Comparison of ENCODE assay signal across 8 cellular contexts in genomic region chr19:11797491-11797890, GRCh38. TPM values are rescaled to one million over a fixed set of nuclear protein-coding genes. Genes with fewer than 3 reads are reported as not detected.
A peak's percentile ranks its signal among the peaks of the same experiment; 100 is the strongest.
DNase-seq lines count a peak whose midpoint lies in the region; ATAC-seq and TF ChIP-seq lines count a peak whose summit lies in the region.

No MANE protein-coding gene starts in this region.

- no peaks in the 10 kb centered on the region for H3K36me3 Mint-ChIP-seq in CD14-positive monocyte
- H3K36me3 Mint-ChIP-seq in T-cell, result no peaks in the 10 kb centered on the region
- peaks cover 3% of the 10 kb centered on the region for H3K36me3 Mint-ChIP-seq in type B pancreatic cell

- H3K4me1 Mint-ChIP-seq in CD14-positive monocyte (peaks cover 22% of the 10 kb centered on the region), T-cell (peaks cover 18 to 21% (median 19%) of the 10 kb centered on the region in 3 donors), type B pancreatic cell (ENCODE audit: unreplicated experiment) (peaks cover 15% of the 10 kb centered on the region)

- ATAC-seq in T-cell (replicated peaks in 1 of 4) (peak; percentile 59 to 69 (median 61)), heart right ventricle (peak; percentile 90 to 97 (median 94))

- no peaks in the 10 kb centered on the region for H3K27me3 ChIP-seq in heart right ventricle

- H3K4me3 ChIP-seq in heart right ventricle, result peak overlapping the region in 8 of 10 donors; percentile 72 to 85 (median 79)

- peak overlapping the region; percentile 92 to 96 for H3K4me3 Mint-ChIP-seq in CD14-positive monocyte
- peak overlapping the region; percentile 87 to 92 (median 89) for H3K4me3 Mint-ChIP-seq in T-cell
- peak overlapping the region; percentile 94 for H3K4me3 Mint-ChIP-seq in type B pancreatic cell

- WGBS in heart right ventricle, 2 donors, result 3 to 5% methylated on average over 8 of the region's 8 CpGs

- POLR2A ChIA-PET in T-cell (lab: Charles Lee), result no interaction called here

- H3K36me3 ChIP-seq in heart right ventricle, result no peaks in the 10 kb centered on the region

- H3K4me1 ChIP-seq in heart right ventricle, result peaks cover 5 to 24% (median 14%) of the 10 kb centered on the region in 9 donors

- H3K27me3 Mint-ChIP-seq in CD14-positive monocyte (ENCODE audit: low read depth in 3 of 3), result peaks cover 2 to 10% (median 4%) of the 10 kb centered on the region in 3 donors
- H3K27me3 Mint-ChIP-seq in T-cell, result no peaks in the 10 kb centered on the region
- peaks cover 23% of the 10 kb centered on the region for H3K27me3 Mint-ChIP-seq in type B pancreatic cell

- peaks cover 7 to 21% (median 12%) of the 10 kb centered on the region in 7 donors for H3K9me3 Mint-ChIP-seq in CD14-positive monocyte
- peaks cover 0 to 6% (median 2%) of the 10 kb centered on the region in 3 donors for H3K9me3 Mint-ChIP-seq in T-cell
- peaks cover 3% of the 10 kb centered on the region for H3K9me3 Mint-ChIP-seq in type B pancreatic cell

- CTCF ChIA-PET in T-cell (lab: Charles Lee), result interaction anchor here (0.5 to 2.1 kb wide), 14 partner anchors 14 to 420 kb away, joined by 3 to 22 read pairs (median 4); partner anchors contain the start of genes ECSIT (in 1 of the 2), ZNF20 (in 1 of the 2), ZNF440 (in 1 of the 2) and ZNF69 (in 1 of the 2)

- intact Hi-C loops in CD14-positive monocyte (cut with micrococcal nuclease), result loop anchor here (5.0 to 10.0 kb wide), 5 partner anchors 60 to 347 kb away; partner anchors contain the start of genes ZNF20 (in 2 of the 2) and ZNF823 (in 1 of the 2)
- intact Hi-C loops in heart right ventricle (cut with DNase I), result loop anchor here in 9 of 10 donors (2.0 to 10.0 kb wide), 10 partner anchors 15 to 345 kb away; partner anchors contain the start of genes ZNF20 (in 4 of the 9), ZNF69 (in 1 of the 9) and ZNF763 (in 1 of the 9)
- intact Hi-C loops in posterior cingulate gyrus (cut with DNase I), result loop anchor here (2.0 to 5.0 kb wide), 5 partner anchors 15 to 345 kb away; partner anchors contain the start of genes ZNF20 and ZNF69

- TF ChIP-seq CTCF in CD14-positive monocyte (IDR thresholded peaks at IDR 0.05) (peak; percentile 78), heart right ventricle (IDR thresholded peaks at IDR 0.05) (peak; percentile 82 to 94 (median 91)), type B pancreatic cell (conservative IDR thresholded peaks at IDR 0.05) (peak; percentile 92)

- DNase-seq in CD14-positive monocyte (ENCODE audit: low spot score), result peak; percentile 71
- peak; percentile 37 for DNase-seq in H4 (ENCODE audit: low spot score)
- peak; percentile 83 to 98 (median 93) for DNase-seq in NCI-H1417 (lab: John Stamatoyannopoulos, UW)
- peak; percentile 40 to 79 (median 70) for DNase-seq in T-cell
- peak; percentile 80 for DNase-seq in amniotic epithelial cell (ENCODE audit: low read depth)
- DNase-seq in heart right ventricle, result peak; percentile 83 to 91
- peak; percentile 42 to 96 (median 76) for DNase-seq in posterior cingulate gyrus
- peak; percentile 78 for DNase-seq in type B pancreatic cell (ENCODE audit: extremely low spot score, unreplicated experiment)

- H3K27ac Mint-ChIP-seq in CD14-positive monocyte (peak overlapping the region in 2 of 7 donors; percentile 11 to 16), T-cell (peak overlapping the region; percentile 32 to 90), type B pancreatic cell (peak overlapping the region; percentile 90)

- peak overlapping the region in 4 of 10 donors; percentile 77 to 90 (median 82) for H3K27ac ChIP-seq in heart right ventricle

- H3K9me3 ChIP-seq in heart right ventricle, result peaks cover 0 to 3% (median 0%) of the 10 kb centered on the region in 11 donors

RNA-seq across cellular contexts. Expression of gene ZNF491, which starts 0.8 kb away (rescaled TPM):
- polyA plus RNA-seq in CD14-positive monocyte, result under 1 TPM in 1 of 2 donors, not detected in 1; 0.27 TPM
- total RNA-seq in H4 (2014; rRNA removed; shearing (Covaris generic)), result not detected in 2 replicates
- 1 to 10 TPM in 4 of 5 donors, under 1 TPM in 1; 0.77 to 3.5 (median 2.3) TPM for total RNA-seq in T-cell
- total RNA-seq in heart right ventricle, result 1 to 10 TPM; 1.4 to 5.1 (median 2.6) TPM
- 1 to 10 TPM in 1 of 2 donors, under 1 TPM in 1; 0.67 to 4.0 TPM for polyA plus RNA-seq in heart right ventricle
- total RNA-seq in type B pancreatic cell (ENCODE audit: low replicate concordance), result 3.7 and 8.8 TPM in 2 replicates

RNA-seq across cellular contexts. Expression of gene ZNF440, which starts 16.6 kb away (rescaled TPM):
- 1 to 10 TPM; 2.4 to 3.4 TPM for polyA plus RNA-seq in CD14-positive monocyte
- 5.5 and 6.2 TPM in 2 replicates for total RNA-seq in H4 (2014; rRNA removed; shearing (Covaris generic))
- total RNA-seq in T-cell, result 10 to 100 TPM in 4 of 5 donors, 1 to 10 TPM in 1; 6.3 to 19.8 (median 17.7) TPM
- total RNA-seq in heart right ventricle, result 1 to 10 TPM; 2.9 to 5.5 (median 4.3) TPM
- 1 to 10 TPM; 1.6 to 9.5 TPM for polyA plus RNA-seq in heart right ventricle
- total RNA-seq in type B pancreatic cell (ENCODE audit: low replicate concordance), result 20.7 and 25.5 TPM in 2 replicates

RNA-seq across cellular contexts. Expression of gene ZNF441, which starts 30.7 kb away (rescaled TPM):
- polyA plus RNA-seq in CD14-positive monocyte (1 to 10 TPM in 1 of 2 donors, under 1 TPM in 1; 0.48 to 1.0 TPM), heart right ventricle (1 to 10 TPM; 1.7 to 5.6 TPM)
- 1.5 and 3.3 TPM in 2 replicates for total RNA-seq in H4 (2014; rRNA removed; shearing (Covaris generic))
- total RNA-seq in T-cell (10 to 100 TPM in 3 of 5 donors, 1 to 10 TPM in 2; 4.8 to 18.4 (median 16.0) TPM), heart right ventricle (1 to 10 TPM; 2.8 to 7.0 (median 5.2) TPM), type B pancreatic cell (ENCODE audit: low replicate concordance) (4.1 and 6.3 TPM in 2 replicates)

RNA-seq across cellular contexts. Expression of gene ZNF439, which starts 51.0 kb away (rescaled TPM):
- under 1 TPM; 0.31 to 0.82 TPM for polyA plus RNA-seq in CD14-positive monocyte
- total RNA-seq in H4 (2014; rRNA removed; shearing (Covaris generic)), result 0.47 and 0.56 TPM in 2 replicates
- total RNA-seq in T-cell, result 10 to 100 TPM in 4 of 5 donors, 1 to 10 TPM in 1; 6.6 to 25.3 (median 16.5) TPM
- 1 to 10 TPM; 2.5 to 4.9 (median 3.9) TPM for total RNA-seq in heart right ventricle
- polyA plus RNA-seq in heart right ventricle, result 10 to 100 TPM in 1 of 2 donors, 1 to 10 TPM in 1; 2.6 to 15.4 TPM
- 2.1 and 2.5 TPM in 2 replicates for total RNA-seq in type B pancreatic cell (ENCODE audit: low replicate concordance)

RNA-seq across cellular contexts. Expression of gene ZNF823, which starts 58.7 kb away (rescaled TPM):
- under 1 TPM; 0.48 to 0.85 TPM for polyA plus RNA-seq in CD14-positive monocyte
- 4.0 and 7.3 TPM in 2 replicates for total RNA-seq in H4 (2014; rRNA removed; shearing (Covaris generic))
- total RNA-seq in T-cell, result 1 to 10 TPM; 2.3 to 6.4 (median 4.8) TPM
- 1 to 10 TPM; 2.2 to 5.7 (median 3.3) TPM for total RNA-seq in heart right ventricle
- polyA plus RNA-seq in heart right ventricle, result 1 to 10 TPM; 2.0 to 5.5 TPM
- 11.5 and 17.8 TPM in 2 replicates for total RNA-seq in type B pancreatic cell (ENCODE audit: low replicate concordance)

Comparison
In these comparisons a context has a peak if more than half of its experiments do, and no peak if none do; other contexts are left out.
1. DNase-seq: peak in every context shown above with its lines; median percentile 93 in NCI-H1417; 87 in heart right ventricle; 80 in amniotic epithelial cell; 78 in type B pancreatic cell; 76 in posterior cingulate gyrus; 71 in CD14-positive monocyte; 70 in T-cell; 37 in H4.